Comparison of ENCODE assay signal across 12 cellular contexts in genomic region chr11:107769189-107769588, GRCh38. TPM values are rescaled to one million over a fixed set of nuclear protein-coding genes. Genes with fewer than 3 reads are reported as not detected.
A peak's percentile ranks its signal among the peaks of the same experiment; 100 is the strongest.
DNase-seq lines count a peak whose midpoint lies in the region; ATAC-seq, FAIRE-seq and TF ChIP-seq lines count a peak whose summit lies in the region.
"Had no signal": no experiment of that assay in that cellular context is flagged by ENCODE, and none has a peak within 500 bp of the region (broad histone marks: within the 10 kb centered on the region; RNA-seq: fewer than 3 reads in every experiment).

No MANE protein-coding gene starts in this region.

- H3K9ac ChIP-seq in neuronal stem cell (ENCODE audit: low read depth, low read length, poor library complexity) = no peak overlapping the region

- H3K4me1 ChIP-seq in neuronal stem cell (ENCODE audit: control insufficient read depth in 2 of 2, insufficient read depth in 1 of 2, low read depth in 1 of 2, low read length in 2 of 2) (peaks cover 4 to 16% of the 10 kb centered on the region in 2 donors), suprapubic skin (no peaks in the 10 kb centered on the region)
- H3K4me1 ChIP-seq: ascending aorta had no signal

- FAIRE-seq in bronchial epithelial cell (lab: Jason Lieb, UNC) = no peak
- FAIRE-seq: endothelial cell of umbilical vein had no signal

- no CpG with 5 or more reads among the region's 3 CpGs for WGBS in neuronal stem cell (ENCODE audit: extremely low coverage in 2 of 2, insufficient read length in 2 of 2, insufficient replicate concordance in 1 of 2), 2 donors
- WGBS in suprapubic skin = 62% methylated on average over 3 of the region's 3 CpGs

- no peak for TF ChIP-seq CTCF in bronchial epithelial cell (IDR thresholded peaks at IDR 0.05; ENCODE audit: insufficient read depth, low read length, severe bottlenecking)
- TF ChIP-seq CTCF in suprapubic skin (IDR thresholded peaks at IDR 0.05) = no peak

- no peak overlapping the region for H3K27ac ChIP-seq in neuronal stem cell (replicated peaks; ENCODE audit: low read length)
- no peak overlapping the region for H3K27ac ChIP-seq in suprapubic skin
- H3K27ac ChIP-seq: ascending aorta had no signal

- no peak overlapping the region for H3K14ac ChIP-seq in neuronal stem cell (ENCODE audit: low read length)

- DNase-seq in ELR (ENCODE audit: low read depth) (peak; percentile 83), HS-5 (ENCODE audit: low read depth) (peak; percentile 35), bronchial epithelial cell (ENCODE audit: low read depth) (peak; percentile 51), neuronal stem cell (ENCODE audit: low spot score) (no peak), suprapubic skin (ENCODE audit: low spot score in 2 of 2) (no peak)
- no peak for DNase-seq in activated CD4-positive, CD25-positive, alpha-beta regulatory T cell treated with anti-CD3 and anti-CD28 coated beads, Interleukin-2, amount 50 U/mL, for 72 hours
- DNase-seq: DMS 273 treated with DMSO at 0.1 percent for 48 hours, NCI-H187, T-helper 9 cell had no signal

- H3K27me3 ChIP-seq in bronchial epithelial cell (ENCODE audit: control insufficient read depth, insufficient read depth, low read length) (no peaks in the 10 kb centered on the region), neuronal stem cell (ENCODE audit: control insufficient read depth in 3 of 3, insufficient read depth in 3 of 3, low read depth in 1 of 3, low read length in 3 of 3) (no peaks in the 10 kb centered on the region), suprapubic skin (no peaks in the 10 kb centered on the region)
- H3K27me3 ChIP-seq: ascending aorta had no signal

- H2AFZ ChIP-seq in neuronal stem cell (ENCODE audit: low read length) = peak overlapping the region; percentile 22

- H3K4me3 ChIP-seq in bronchial epithelial cell (ENCODE audit: low read depth, low read length) = no peak overlapping the region
- no peak overlapping the region for H3K4me3 ChIP-seq in neuronal stem cell (ENCODE audit: low read length in 2 of 2)
- H3K4me3 ChIP-seq in suprapubic skin = no peak overlapping the region
- H3K4me3 ChIP-seq: ascending aorta had no signal

- no peak overlapping the region for H2BK5ac ChIP-seq in neuronal stem cell (ENCODE audit: low read length)

- no peak for ATAC-seq in HG02852 (IDR thresholded peaks at IDR 0.05; ENCODE audit: unreplicated experiment)

- H2BK15ac ChIP-seq in neuronal stem cell (ENCODE audit: low read length) = no peak overlapping the region

- no peak for TF ChIP-seq EP300 in suprapubic skin (IDR thresholded peaks at IDR 0.05)

- H3K36me3 ChIP-seq in bronchial epithelial cell (ENCODE audit: control insufficient read depth, insufficient read depth, low read length) (no peaks in the 10 kb centered on the region), neuronal stem cell (replicated peaks in 1 of 2; ENCODE audit: control insufficient read depth in 2 of 2, insufficient read depth in 2 of 2, low read length in 2 of 2) (no peaks in the 10 kb centered on the region), suprapubic skin (no peaks in the 10 kb centered on the region)
- H3K36me3 ChIP-seq: ascending aorta had no signal

- H2AK5ac ChIP-seq in neuronal stem cell (ENCODE audit: low read depth, low read length) = no peak overlapping the region

- no peak overlapping the region for H2BK12ac ChIP-seq in neuronal stem cell (ENCODE audit: low read length)

- H3K4ac ChIP-seq in neuronal stem cell (ENCODE audit: low read length) = no peak overlapping the region

- no peak overlapping the region for H3K23ac ChIP-seq in neuronal stem cell (ENCODE audit: low read depth, low read length, poor library complexity)

- no peak overlapping the region for H4K91ac ChIP-seq in neuronal stem cell (ENCODE audit: low read depth, low read length, poor library complexity)

- TF ChIP-seq POLR2A in suprapubic skin (IDR thresholded peaks at IDR 0.05) = no peak

- no peak overlapping the region for H2BK120ac ChIP-seq in neuronal stem cell (ENCODE audit: low read depth, low read length)

- no peaks in the 10 kb centered on the region for H3K79me1 ChIP-seq in neuronal stem cell (ENCODE audit: low read depth, low read length)

- no peak overlapping the region for H4K8ac ChIP-seq in neuronal stem cell (ENCODE audit: low read depth, low read length)

- H3K9me3 ChIP-seq in neuronal stem cell (replicated peaks in 1 of 2; ENCODE audit: control insufficient read depth in 2 of 2, insufficient read depth in 1 of 2, low read depth in 1 of 2, low read length in 2 of 2) (no peaks in the 10 kb centered on the region), suprapubic skin (no peaks in the 10 kb centered on the region)
- H3K9me3 ChIP-seq: ascending aorta had no signal

- no peak overlapping the region for H3K18ac ChIP-seq in neuronal stem cell (ENCODE audit: low read length)

- no peak overlapping the region for H3K4me2 ChIP-seq in neuronal stem cell (ENCODE audit: insufficient read depth, low read length, poor library complexity, severe bottlenecking)

RNA-seq across cellular contexts. Expression of gene SLN, which starts 57.3 kb away (rescaled TPM):
- total RNA-seq in bronchial epithelial cell = not detected in 2 replicates
- not detected for polyA plus RNA-seq in neuronal stem cell (2013, experiment 1 of 2)
- polyA plus RNA-seq in neuronal stem cell (2013, experiment 2 of 2) = not detected
- total RNA-seq in suprapubic skin = 1 to 10 TPM in 2 of 4 donors, not detected in 2; 5.5 to 5.9 TPM
- total RNA-seq: ascending aorta, endothelial cell of umbilical vein had no signal

Comparison
In these comparisons a context has a peak if more than half of its experiments do, and no peak if none do; other contexts are left out.
1. DNase-seq: peak in ELR (single experiment), HS-5 (single experiment) and bronchial epithelial cell (single experiment); none in neuronal stem cell (single experiment), suprapubic skin (0 of 2) and activated CD4-positive, CD25-positive, alpha-beta regulatory T cell treated with anti-CD3 and anti-CD28 coated beads, Interleukin-2, amount 50 U/mL, for 72 hours (single experiment).